ENCODE assay signal across 10 cellular contexts in genomic region chr1:205456383-205456867, GRCh38. TPM values are rescaled to one million over a fixed set of nuclear protein-coding genes. Genes with fewer than 3 reads are reported as not detected.
DNase-seq lines count a peak whose midpoint lies in the region; ATAC-seq, FAIRE-seq and TF ChIP-seq lines count a peak whose summit lies in the region.
"Had no signal": no experiment of that assay in that cellular context is flagged by ENCODE, and none has a peak within 500 bp of the region (broad histone marks: within the 10 kb centered on the region; RNA-seq: fewer than 3 reads in every experiment).

No MANE protein-coding gene starts in this region.

- no peaks in the 10 kb centered on the region for H3K36me3 Mint-ChIP-seq in activated T-cell treated with anti-CD3 and anti-CD28 coated beads, Interleukin-2, amount 50 U/mL, for 72 hours (ENCODE audit: insufficient read depth in 2 of 2)

- TF ChIP-seq EP300 in HepG2 (IDR thresholded peaks at IDR 0.05; ENCODE audit: low read depth in 2 of 2, low read length in 2 of 2) (no peak), HepG2 (CRISPR knock-in tag; IDR thresholded peaks at IDR 0.05; ENCODE audit: borderline replicate concordance) (no peak)

- H3K27me3 Mint-ChIP-seq in activated T-cell treated with anti-CD3 and anti-CD28 coated beads, Interleukin-2, amount 50 U/mL, for 72 hours (ENCODE audit: low read depth), result peaks cover 80% of the 10 kb centered on the region

- H4K20me1 ChIP-seq in HepG2 (ENCODE audit: insufficient read depth, low read length), result no peaks in the 10 kb centered on the region

- peaks cover 10% of the 10 kb centered on the region for H3K4me1 Mint-ChIP-seq in activated T-cell treated with anti-CD3 and anti-CD28 coated beads, Interleukin-2, amount 50 U/mL, for 72 hours (ENCODE audit: low read depth)

- no CpG with 5 or more reads among the region's 47 CpGs for WGBS in HepG2 (ENCODE audit: low lambda C conversion rate)
- WGBS in right lobe of liver (ENCODE audit: insufficient coverage, low coverage, low lambda C conversion rate, missing lambda C conversion rate), result 0% methylated on average over 2 of the region's 47 CpGs
- under 1% methylated on average over 47 of the region's 47 CpGs for WGBS in urinary bladder

- BruUV-seq in HepG2 (replicated peaks; lab: Mats Ljungman, UMichigan), result no TSS peak

- TF ChIP-seq RAD21 in HepG2 (CRISPR knock-in tag; IDR thresholded peaks at IDR 0.05), result no peak

- H3K4me1 ChIP-seq in HepG2 (ENCODE audit: insufficient read depth, low read length) (peaks cover 33% of the 10 kb centered on the region), right lobe of liver (peaks cover 0 to 10% (median 2%) of the 10 kb centered on the region in 4 donors), urinary bladder (ENCODE audit: insufficient read depth) (no peaks in the 10 kb centered on the region)

- FAIRE-seq in HepG2 (lab: Jason Lieb, UNC), result no peak
- FAIRE-seq: RCC 7860 had no signal

- no peak for TF ChIP-seq CTCF in HepG2 (CRISPR knock-in tag; IDR thresholded peaks at IDR 0.05)
- TF ChIP-seq CTCF in right lobe of liver (IDR thresholded peaks at IDR 0.05), result no peak

- CTCF ChIA-PET in HepG2 (lab: Yijun Ruan, JAX; ENCODE audit: low intra/inter-chr PET ratio, low total read pairs), result no interaction called here

- H3K4me3 ChIP-seq in HepG2 (replicated peaks in 1 of 3; ENCODE audit: insufficient read depth in 1 of 3, low read depth in 2 of 3, low read length in 3 of 3) (peak overlapping the region in 2 of 3 experiments; percentile 34 to 58; a peak in 3 of 6 replicates), right lobe of liver (no peak overlapping the region), urinary bladder (ENCODE audit: low read depth, low read length) (peak overlapping the region; percentile 19)

- no peak overlapping the region for H3K27ac Mint-ChIP-seq in activated T-cell treated with anti-CD3 and anti-CD28 coated beads, Interleukin-2, amount 50 U/mL, for 72 hours

- no peaks in the 10 kb centered on the region for H3K79me2 ChIP-seq in HepG2 (ENCODE audit: insufficient read depth, low read length)

- TF ChIP-seq POLR2A in HepG2 (IDR thresholded peaks at IDR 0.05; ENCODE audit: insufficient read depth in 1 of 2, low read depth in 2 of 2, low read length in 2 of 2) (no peak), right lobe of liver (IDR thresholded peaks at IDR 0.05) (no peak)

- POLR2A ChIA-PET in HepG2 (lab: Yijun Ruan, JAX), result no interaction called here

- intact Hi-C loops in HepG2 (cut with micrococcal nuclease; ENCODE audit: unreplicated experiment), result loop anchor here (10.0 kb wide), 1 partner anchor 122 kb away; no protein-coding TSS in a partner anchor
- intact Hi-C loops in right lobe of liver (cut with DNase I), result no loop called here

- no peak for DNase-seq in HepG2 (ENCODE audit: low spot score)
- no peak for DNase-seq in right lobe of liver
- DNase-seq in activated T-cell treated with anti-CD3 and anti-CD28 coated beads, Interleukin-2, amount 50 U/mL, for 72 hours, result no peak
- peak; percentile 57 for DNase-seq in left kidney (ENCODE audit: low read depth, low spot score)
- no peak for DNase-seq in cerebellar nuclear complex (lab: John Stamatoyannopoulos, UW)
- DNase-seq in SW 1271 (lab: John Stamatoyannopoulos, UW), result no peak

- H3K27ac ChIP-seq in HepG2 (ENCODE audit: extremely low read length, insufficient read depth, low read length) (no peak overlapping the region), right lobe of liver (no peak overlapping the region), urinary bladder (ENCODE audit: low read depth) (no peak overlapping the region)

- no peaks in the 10 kb centered on the region for H3K9me3 Mint-ChIP-seq in activated T-cell treated with anti-CD3 and anti-CD28 coated beads, Interleukin-2, amount 50 U/mL, for 72 hours

- no peaks in the 10 kb centered on the region for H3K36me3 ChIP-seq in HepG2 (replicated peaks in 1 of 2; ENCODE audit: control insufficient read depth in 1 of 2, insufficient read depth in 2 of 2, low read length in 2 of 2)
- H3K36me3 ChIP-seq in right lobe of liver, result no peaks in the 10 kb centered on the region
- H3K36me3 ChIP-seq in urinary bladder (ENCODE audit: insufficient read depth), result no peaks in the 10 kb centered on the region

- in situ Hi-C loops in HepG2 (cut with HindIII; ENCODE audit: extremely low pct_ligation_motif_present, low pct_unique_long_range_greater_than_20kb), result no loop called here

- H3K27me3 ChIP-seq in HepG2 (ENCODE audit: control insufficient read depth in 1 of 2, insufficient read depth in 2 of 2, low read length in 2 of 2), result peaks cover 2 to 79% of the 10 kb centered on the region in 2 experiments; a peak in 4 of 5 replicates
- peaks cover 3 to 35% of the 10 kb centered on the region in 2 donors for H3K27me3 ChIP-seq in right lobe of liver

- no peak overlapping the region for H2AFZ ChIP-seq in HepG2 (ENCODE audit: low read length)

- peak; percentile 19 for ATAC-seq in HepG2
- no peak for ATAC-seq in right lobe of liver
- ATAC-seq in activated T-cell treated with anti-CD3 and anti-CD28 coated beads, Interleukin-2, amount 50 U/mL, for 72 hours (replicated peaks in 1 of 2), result peak; percentile 36 to 43
- no peak for ATAC-seq in HG02759 (IDR thresholded peaks at IDR 0.05; ENCODE audit: unreplicated experiment)

- H3K4me3 Mint-ChIP-seq in activated T-cell treated with anti-CD3 and anti-CD28 coated beads, Interleukin-2, amount 50 U/mL, for 72 hours, result peak overlapping the region; percentile 72 to 81

- no peaks in the 10 kb centered on the region for H3K9me3 ChIP-seq in HepG2 (ENCODE audit: low read length)
- no peaks in the 10 kb centered on the region for H3K9me3 ChIP-seq in right lobe of liver

- peak overlapping the region; percentile 58 for H3K4me2 ChIP-seq in HepG2 (ENCODE audit: low read depth, low read length)

- no peak overlapping the region for H3K9ac ChIP-seq in HepG2 (ENCODE audit: insufficient read depth, low read depth, low read length)

RNA-seq across cellular contexts. Expression of gene BLACAT1, which starts 0.6 kb away (rescaled TPM):
- total RNA-seq in HepG2 (2016; rRNA removed; fragmentation: Illumina TruSeq; extraction: Trizol), result 0.42 and 1.2 TPM in 2 replicates
- 0.18 TPM in 1 of 2 replicates, not detected in the other for total RNA-seq in HepG2 (2016; cell fraction: cytosol; rRNA removed; fragmentation: Illumina TruSeq; extraction: Trizol; ENCODE audit: low read depth)
- total RNA-seq in HepG2 (2016; cell fraction: insoluble cytoplasmic fraction; rRNA removed; fragmentation: Illumina TruSeq; extraction: Trizol), result 0.28 and 1.4 TPM in 2 replicates
- total RNA-seq in HepG2 (2016; cell fraction: membrane; rRNA removed; fragmentation: Illumina TruSeq; extraction: Trizol), result 0.10 and 0.28 TPM in 2 replicates
- total RNA-seq in HepG2 (2016; cell fraction: nucleus; rRNA removed; fragmentation: Illumina TruSeq; extraction: Trizol), result 2.8 and 3.4 TPM in 2 replicates
- polyA plus RNA-seq in HepG2 (2011; rRNA removed), result 2.7 and 2.8 TPM in 2 replicates
- polyA plus RNA-seq in HepG2 (2011; cell fraction: cytosol; rRNA removed), result 1.2 and 1.4 TPM in 2 replicates
- polyA plus RNA-seq in HepG2 (2011; cell fraction: nucleus; rRNA removed), result 6.9 and 7.0 TPM in 2 replicates
- polyA plus RNA-seq in HepG2 (2012), result 0.36 and 0.88 TPM in 2 replicates
- polyA plus RNA-seq in HepG2 (2016; cell fraction: cytosol; fragmentation: Illumina TruSeq; extraction: Trizol; ENCODE audit: low read depth), result 0.07 and 0.09 TPM in 2 replicates
- polyA plus RNA-seq in HepG2 (2016; cell fraction: insoluble cytoplasmic fraction; fragmentation: Illumina TruSeq; extraction: Trizol; ENCODE audit: low read depth), result 0.48 and 0.52 TPM in 2 replicates
- polyA plus RNA-seq in HepG2 (2016; cell fraction: membrane; fragmentation: Illumina TruSeq; extraction: Trizol; ENCODE audit: low read depth), result 0.12 and 0.19 TPM in 2 replicates
- 2.2 and 2.7 TPM in 2 replicates for polyA plus RNA-seq in HepG2 (2016; cell fraction: nucleus; fragmentation: Illumina TruSeq; extraction: Trizol; ENCODE audit: insufficient read depth, low read depth)
- polyA minus RNA-seq in HepG2 (2011; rRNA and poly(A)+ RNA removed; ENCODE audit: low replicate concordance), result 0.37 and 5.7 TPM in 2 replicates
- 0.79 and 0.97 TPM in 2 replicates for polyA minus RNA-seq in HepG2 (2011; cell fraction: cytosol; rRNA and poly(A)+ RNA removed)
- polyA minus RNA-seq in HepG2 (2011; cell fraction: nucleus; rRNA and poly(A)+ RNA removed), result 9.9 and 10.4 TPM in 2 replicates
- under 1 TPM in 1 of 6 experiments, not detected in 5; 0.06 TPM for total RNA-seq in right lobe of liver
- under 1 TPM; 0.34 to 0.97 TPM for total RNA-seq in activated T-cell treated with anti-CD3 and anti-CD28 coated beads, Interleukin-2, amount 50 U/mL, for 72 hours
- not detected for total RNA-seq in urinary bladder
- polyA plus RNA-seq in urinary bladder, result 0.03 TPM

RNA-seq across cellular contexts. Expression of gene LEMD1, which starts 34.6 kb away (rescaled TPM):
- total RNA-seq in HepG2 (2016; rRNA removed; fragmentation: Illumina TruSeq; extraction: Trizol), result 0.84 and 2.3 TPM in 2 replicates
- total RNA-seq in HepG2 (2016; cell fraction: cytosol; rRNA removed; fragmentation: Illumina TruSeq; extraction: Trizol; ENCODE audit: low read depth), result not detected in 2 replicates
- 0.79 and 2.7 TPM in 2 replicates for total RNA-seq in HepG2 (2016; cell fraction: insoluble cytoplasmic fraction; rRNA removed; fragmentation: Illumina TruSeq; extraction: Trizol)
- 0.62 and 0.74 TPM in 2 replicates for total RNA-seq in HepG2 (2016; cell fraction: membrane; rRNA removed; fragmentation: Illumina TruSeq; extraction: Trizol)
- 4.5 and 8.3 TPM in 2 replicates for total RNA-seq in HepG2 (2016; cell fraction: nucleus; rRNA removed; fragmentation: Illumina TruSeq; extraction: Trizol)
- 1.4 and 2.1 TPM in 2 replicates for polyA plus RNA-seq in HepG2 (2011; rRNA removed)
- polyA plus RNA-seq in HepG2 (2011; cell fraction: cytosol; rRNA removed), result 0.29 and 0.59 TPM in 2 replicates
- 5.5 and 6.9 TPM in 2 replicates for polyA plus RNA-seq in HepG2 (2011; cell fraction: nucleus; rRNA removed)
- 0.32 and 1.3 TPM in 2 replicates for polyA plus RNA-seq in HepG2 (2012)
- polyA plus RNA-seq in HepG2 (2016; cell fraction: cytosol; fragmentation: Illumina TruSeq; extraction: Trizol; ENCODE audit: low read depth), result 0.42 TPM in 1 of 2 replicates, not detected in the other
- 1.2 TPM in 2 replicates for polyA plus RNA-seq in HepG2 (2016; cell fraction: insoluble cytoplasmic fraction; fragmentation: Illumina TruSeq; extraction: Trizol; ENCODE audit: low read depth)
- 0.79 TPM in 1 of 2 replicates, not detected in the other for polyA plus RNA-seq in HepG2 (2016; cell fraction: membrane; fragmentation: Illumina TruSeq; extraction: Trizol; ENCODE audit: low read depth)
- not detected in 2 replicates for polyA plus RNA-seq in HepG2 (2016; cell fraction: nucleus; fragmentation: Illumina TruSeq; extraction: Trizol; ENCODE audit: insufficient read depth, low read depth)
- polyA minus RNA-seq in HepG2 (2011; rRNA and poly(A)+ RNA removed; ENCODE audit: low replicate concordance), result 2.3 and 20.4 TPM in 2 replicates
- 2.9 and 3.3 TPM in 2 replicates for polyA minus RNA-seq in HepG2 (2011; cell fraction: cytosol; rRNA and poly(A)+ RNA removed)
- 8.5 and 10.2 TPM in 2 replicates for polyA minus RNA-seq in HepG2 (2011; cell fraction: nucleus; rRNA and poly(A)+ RNA removed)
- not detected for total RNA-seq in right lobe of liver
- total RNA-seq in activated T-cell treated with anti-CD3 and anti-CD28 coated beads, Interleukin-2, amount 50 U/mL, for 72 hours, result 1 to 10 TPM in 1 of 2 donors, not detected in 1; 3.1 TPM
- total RNA-seq in urinary bladder, result not detected
- polyA plus RNA-seq in urinary bladder, result not detected
- total RNA-seq: lower leg skin had no signal

RNA-seq across cellular contexts. Expression of gene CDK18, which starts 48.0 kb away (rescaled TPM):
- 3.2 and 6.4 TPM in 2 replicates for total RNA-seq in HepG2 (2016; rRNA removed; fragmentation: Illumina TruSeq; extraction: Trizol)
- 10.6 and 10.7 TPM in 2 replicates for total RNA-seq in HepG2 (2016; cell fraction: cytosol; rRNA removed; fragmentation: Illumina TruSeq; extraction: Trizol; ENCODE audit: low read depth)
- total RNA-seq in HepG2 (2016; cell fraction: insoluble cytoplasmic fraction; rRNA removed; fragmentation: Illumina TruSeq; extraction: Trizol), result 3.6 and 7.0 TPM in 2 replicates
- total RNA-seq in HepG2 (2016; cell fraction: membrane; rRNA removed; fragmentation: Illumina TruSeq; extraction: Trizol), result 8.3 and 10.4 TPM in 2 replicates
- total RNA-seq in HepG2 (2016; cell fraction: nucleus; rRNA removed; fragmentation: Illumina TruSeq; extraction: Trizol), result 8.2 and 10.1 TPM in 2 replicates
- polyA plus RNA-seq in HepG2 (2011; rRNA removed), result 38.8 and 45.3 TPM in 2 replicates
- polyA plus RNA-seq in HepG2 (2011; cell fraction: cytosol; rRNA removed), result 13.0 and 14.8 TPM in 2 replicates
- 224 and 255 TPM in 2 replicates for polyA plus RNA-seq in HepG2 (2011; cell fraction: nucleus; rRNA removed)
- 53.5 and 54.3 TPM in 2 replicates for polyA plus RNA-seq in HepG2 (2012)
- 5.2 and 5.9 TPM in 2 replicates for polyA plus RNA-seq in HepG2 (2016; cell fraction: cytosol; fragmentation: Illumina TruSeq; extraction: Trizol; ENCODE audit: low read depth)
- 6.0 and 9.4 TPM in 2 replicates for polyA plus RNA-seq in HepG2 (2016; cell fraction: insoluble cytoplasmic fraction; fragmentation: Illumina TruSeq; extraction: Trizol; ENCODE audit: low read depth)
- polyA plus RNA-seq in HepG2 (2016; cell fraction: membrane; fragmentation: Illumina TruSeq; extraction: Trizol; ENCODE audit: low read depth), result 11.2 and 12.4 TPM in 2 replicates
- 33.1 and 35.8 TPM in 2 replicates for polyA plus RNA-seq in HepG2 (2016; cell fraction: nucleus; fragmentation: Illumina TruSeq; extraction: Trizol; ENCODE audit: insufficient read depth, low read depth)
- polyA minus RNA-seq in HepG2 (2011; rRNA and poly(A)+ RNA removed; ENCODE audit: low replicate concordance), result 11.0 and 29.7 TPM in 2 replicates
- 14.7 and 23.4 TPM in 2 replicates for polyA minus RNA-seq in HepG2 (2011; cell fraction: cytosol; rRNA and poly(A)+ RNA removed)
- 47.0 and 52.3 TPM in 2 replicates for polyA minus RNA-seq in HepG2 (2011; cell fraction: nucleus; rRNA and poly(A)+ RNA removed)
- 10 to 100 TPM in 3 of 6 experiments, 1 to 10 TPM in 3; 6.3 to 22.3 (median 9.7) TPM for total RNA-seq in right lobe of liver
- 1 to 10 TPM; 2.3 to 3.3 TPM for total RNA-seq in activated T-cell treated with anti-CD3 and anti-CD28 coated beads, Interleukin-2, amount 50 U/mL, for 72 hours
- total RNA-seq in urinary bladder, result 3.5 TPM
- polyA plus RNA-seq in urinary bladder, result 6.0 TPM

Comparison
In these comparisons a context has a peak if more than half of its experiments do, and no peak if none do; other contexts are left out.
1. ATAC-seq: peak in HepG2 (single experiment) and activated T-cell treated with anti-CD3 and anti-CD28 coated beads, Interleukin-2, amount 50 U/mL, for 72 hours (2 of 2); none in right lobe of liver (0 of 4) and HG02759 (single experiment).
2. H3K4me3 ChIP-seq: peak in HepG2 (2 of 3) and urinary bladder (single experiment); none in right lobe of liver (0 of 3).